Comparison of ENCODE assay signal across 14 cellular contexts in genomic region chr14:32980178-32980886, GRCh38.
"Had no signal": no experiment of that assay in that cellular context is flagged by ENCODE, and none has a peak within 500 bp of the region (broad histone marks: within the 10 kb centered on the region; RNA-seq: fewer than 3 reads in every experiment).

No MANE protein-coding gene starts in this region.

- DNase-seq: activated CD4-positive, alpha-beta T cell treated with anti-CD3 and anti-CD28 coated beads, Interleukin-2, amount 10 ng/mL, durations not matched to agents 24 days and 14 days; activated CD4-positive, CD25-positive, alpha-beta regulatory T cell; activated CD8-positive, alpha-beta memory T cell treated with anti-CD3 and anti-CD28 coated beads, Interleukin-2, amount 50 U/mL, for 4 hours; activated CD8-positive, alpha-beta T cell treated with anti-CD3 and anti-CD28 coated beads, Interleukin-2, amount 10 ng/mL, durations not matched to agents 7 days and 5 days; activated effector memory CD4-positive, alpha-beta T cell treated with anti-CD3 and anti-CD28 coated beads, Interleukin-2, amount 50 U/mL, for 16 hours; activated T-cell treated with anti-CD3 and anti-CD28 coated beads, Interleukin-2, amount 50 U/mL, for 48 hours; dorsolateral prefrontal cortex; endodermal cell; gastrocnemius medialis; islet precursor cell; ovary; sigmoid colon; spleen; stimulated activated naive CD8-positive, alpha-beta T cell treated with anti-CD3 and anti-CD28 coated beads, Interleukin-15, amount 100 ng/mL, for 72 hours had no signal
